Comparison of ENCODE assay signal across 25 cellular contexts in genomic region chr12:26563555-26563954, GRCh38.
"Had no signal": no experiment of that assay in that cellular context is flagged by ENCODE, and none has a peak within 500 bp of the region (broad histone marks: within the 10 kb centered on the region; RNA-seq: fewer than 3 reads in every experiment).

No MANE protein-coding gene starts in this region.

- DNase-seq: dorsolateral prefrontal cortex; effector CD4-positive, alpha-beta T cell; effector memory CD4-positive, alpha-beta T cell; erythroblast; esophagus squamous epithelium; foreskin fibroblast; foreskin melanocyte; gastrocnemius medialis; glutamatergic neuron; head of caudate nucleus; heart right ventricle; hippocampal formation; left cardiac atrium; left lung; left ventricle myocardium superior; lower lobe of right lung; mammary epithelial cell; mesendoderm; midbrain; naive thymus-derived CD4-positive, alpha-beta T cell had no signal

- H3K4me3 ChIP-seq: coronary artery, dorsolateral prefrontal cortex, esophagus squamous epithelium, gastrocnemius medialis, heart right ventricle, left lung, lower lobe of right lung had no signal

- FAIRE-seq: colon, islet of Langerhans, keratinocyte had no signal

- H3K9me3 ChIP-seq: esophagus squamous epithelium, gastrocnemius medialis, left lung, lower lobe of right lung had no signal

- H3K27ac ChIP-seq: coronary artery, dorsolateral prefrontal cortex, epithelial cell of prostate, esophagus squamous epithelium, gastrocnemius medialis, heart right ventricle, left lung, lower lobe of right lung had no signal

- H3K27me3 ChIP-seq: dorsolateral prefrontal cortex, esophagus squamous epithelium, gastrocnemius medialis, heart right ventricle, left lung had no signal

- H3K36me3 ChIP-seq: gastrocnemius medialis had no signal

- H3K4me1 ChIP-seq: gastrocnemius medialis, left lung, lower lobe of right lung had no signal
